8 cellular contexts compared by ENCODE assay signal in the genomic region with DNA sequence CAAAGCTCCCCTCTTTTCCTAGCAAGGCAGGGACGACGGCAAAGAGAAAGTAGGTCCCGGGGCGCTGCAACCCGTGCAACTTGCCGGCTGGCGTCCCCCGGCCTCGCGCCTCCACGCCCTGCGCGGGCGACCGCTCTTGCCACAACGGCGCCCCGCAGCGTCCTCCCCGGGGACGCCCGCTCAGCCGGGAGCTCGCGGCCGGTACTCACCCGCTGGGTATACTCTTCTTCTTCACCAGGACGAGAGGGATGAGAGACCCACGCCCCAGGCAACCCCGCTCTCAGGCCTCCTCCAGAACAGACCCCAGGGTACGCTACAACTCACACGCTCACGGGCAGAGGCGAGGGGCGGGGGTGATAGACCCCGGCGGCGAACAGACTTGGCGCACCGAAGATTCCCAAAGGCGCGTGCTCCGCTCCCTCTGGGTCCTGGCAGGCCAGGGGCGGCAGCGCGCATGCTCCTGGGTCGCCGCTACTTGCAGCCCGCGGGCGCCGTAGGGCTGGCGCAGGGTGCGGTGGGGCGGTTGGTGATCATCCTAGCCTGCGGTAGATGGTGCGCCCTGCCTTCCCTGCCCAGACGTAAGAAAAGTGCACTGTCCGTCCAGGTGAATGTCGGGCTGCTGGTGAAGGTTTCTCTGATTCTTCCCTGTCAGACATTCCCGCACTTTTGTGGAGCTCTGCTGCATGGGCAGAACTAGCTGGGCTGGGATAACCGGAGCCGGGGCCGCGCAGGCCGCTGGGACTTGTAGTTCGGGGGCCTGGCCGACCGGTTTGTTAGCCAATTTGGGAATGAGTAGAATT. TPM values are rescaled to one million over a fixed set of nuclear protein-coding genes. Genes with fewer than 3 reads are reported as not detected.
DNase-seq lines count a peak whose midpoint lies in the region; ATAC-seq, FAIRE-seq and TF ChIP-seq lines count a peak whose summit lies in the region.

A gene with protein sequence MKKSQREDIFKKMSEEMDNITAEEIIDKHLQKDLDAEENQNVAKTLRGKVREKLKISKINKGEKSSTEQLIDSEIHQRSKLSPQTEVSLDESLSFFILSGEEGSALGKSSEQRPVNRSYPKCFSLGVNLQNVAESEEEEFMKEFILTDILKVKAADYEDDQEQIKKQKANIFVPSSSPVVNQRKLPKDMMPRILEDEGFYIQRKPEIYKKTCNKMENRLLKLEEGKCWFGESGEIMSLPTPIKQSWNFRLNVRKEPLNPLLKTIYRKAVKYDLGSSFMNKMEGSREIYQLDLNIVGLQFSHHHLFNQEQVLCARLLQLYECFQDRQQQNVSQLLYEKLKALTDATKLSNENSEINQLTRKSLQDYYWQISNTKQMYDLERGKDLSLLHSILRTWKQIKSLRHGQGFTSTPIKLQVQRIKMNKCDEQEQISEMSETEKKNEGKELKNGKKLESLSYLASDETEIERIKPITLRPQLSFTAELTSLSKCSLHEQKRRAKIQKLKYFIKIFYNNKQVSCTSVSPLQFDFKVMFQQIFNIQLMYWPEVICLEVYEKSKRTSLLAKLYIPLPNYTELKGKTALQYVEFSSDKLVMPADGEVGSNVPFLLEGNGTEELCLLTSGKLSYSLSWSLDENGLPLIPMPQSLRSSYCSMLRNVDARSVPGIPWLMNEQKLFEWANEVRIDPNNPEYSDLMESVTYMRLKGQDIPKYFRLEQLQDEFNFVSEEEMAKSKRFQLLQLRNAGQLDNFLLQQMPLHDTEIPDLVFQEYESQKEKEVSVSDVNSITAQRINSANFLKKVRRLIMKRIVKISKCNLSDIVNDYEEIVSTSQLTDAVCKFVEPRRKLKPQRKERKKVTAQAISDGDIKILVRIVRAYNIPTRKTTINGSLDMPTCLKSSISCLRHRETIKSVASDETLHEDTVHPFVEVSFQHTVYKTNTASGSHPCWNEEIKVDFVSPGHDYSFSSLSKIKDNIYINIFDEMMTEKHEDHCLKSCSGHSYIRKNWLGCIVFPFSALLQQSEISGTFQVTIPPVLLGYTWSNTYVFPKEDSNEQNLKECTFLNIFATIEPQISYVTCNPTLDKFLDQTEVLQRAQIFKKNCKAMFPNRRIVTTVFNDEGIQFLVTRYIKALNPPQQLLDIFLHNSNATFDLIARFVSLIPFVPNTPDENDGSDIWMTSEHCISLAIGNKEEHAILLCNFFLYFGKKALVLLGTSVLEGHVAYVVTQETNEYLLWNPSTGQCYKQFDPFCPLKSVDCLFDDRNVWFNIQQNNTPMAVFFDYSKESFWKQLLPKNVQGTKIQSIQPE (N-terminal part only) (plus strand): TSS at position 522 of the 800 bp plus-strand sequence. CDS start 3,349 bp downstream, outside the sequence.

- H2AK5ac ChIP-seq in mesenchymal stem cell (ENCODE audit: low read length, severe bottlenecking): no peak within 1 kb of the TSS

- H3K18ac ChIP-seq in mesenchymal stem cell (ENCODE audit: low read depth in 1 of 2, low read length in 2 of 2): peak within 1 kb of the TSS; percentile 48 to 98

- H3K4me1 Mint-ChIP-seq in CD4-positive, alpha-beta T cell (ENCODE audit: low read depth): peaks cover 12% of the 10 kb centered on the region
- peaks cover 7 to 10% of the 10 kb centered on the region in 2 donors for H3K4me1 Mint-ChIP-seq in effector memory CD8-positive, alpha-beta T cell (ENCODE audit: low read depth in 2 of 2)

- H3K23ac ChIP-seq in mesenchymal stem cell (ENCODE audit: low read length in 2 of 2): peak within 1 kb of the TSS in 1 of 2 experiments; percentile 70

- peak within 1 kb of the TSS; percentile 66 for H2BK5ac ChIP-seq in mesenchymal stem cell (ENCODE audit: low read depth, low read length, poor library complexity, severe bottlenecking)

- H3K9ac ChIP-seq in mesenchymal stem cell (ENCODE audit: low read length): peak within 1 kb of the TSS; percentile 93

- peak; percentile 95 for FAIRE-seq in GM19239 (lab: Jason Lieb, UNC)

- H3K27ac ChIP-seq in CD4-positive, alpha-beta T cell (ENCODE audit: low read depth, low read length): peak within 1 kb of the TSS; percentile 39
- peak within 1 kb of the TSS; percentile 73 for H3K27ac ChIP-seq in mesenchymal stem cell (ENCODE audit: low read length, poor library complexity, severe bottlenecking)

- CTCF ChIA-PET in CD4-positive, alpha-beta T cell (lab: Charles Lee): interaction anchor here (1.5 to 1.6 kb wide), 2 partner anchors 213 to 214 kb away, joined by 3 to 5 read pairs; partner anchors contain the start of gene TCTN3

- peak; percentile 24 to 65 (median 40) for DNase-seq in CD4-positive, alpha-beta T cell
- peak; percentile 60 for DNase-seq in GM19239 (ENCODE audit: insufficient read length, low spot score)
- DNase-seq in NCI-H82 (lab: John Stamatoyannopoulos, UW): peak; percentile 89
- peak; percentile 90 for DNase-seq in activated CD8-positive, alpha-beta memory T cell treated with anti-CD3 and anti-CD28 coated beads for 24 hours
- peak; percentile 35 to 45 (median 45) for DNase-seq in effector memory CD8-positive, alpha-beta T cell
- peak; percentile 88 for DNase-seq in mesenchymal stem cell
- peak; percentile 52 for DNase-seq in stimulated activated CD8-positive, alpha-beta memory T cell treated with anti-CD3 and anti-CD28 coated beads, Interleukin-12 subunit alpha, Interleukin-12 subunit beta, amount 100 ng/mL, for 24 hours (ENCODE audit: extremely low read depth)

- intact Hi-C loops in CD4-positive, alpha-beta T cell (cut with DNase I, micrococcal nuclease): loop anchor here in 1 of 2 experiments (5.0 to 10.0 kb wide), 2 partner anchors 215 to 217 kb away; partner anchors contain the start of gene TCTN3

- no peak for TF ChIP-seq CTCF in CD4-positive, alpha-beta T cell (IDR thresholded peaks at IDR 0.05)

- H3K36me3 Mint-ChIP-seq in CD4-positive, alpha-beta T cell (ENCODE audit: low read depth): no peaks in the 10 kb centered on the region
- H3K36me3 Mint-ChIP-seq in effector memory CD8-positive, alpha-beta T cell (ENCODE audit: insufficient read depth): peaks cover 4% of the 10 kb centered on the region

- under 1% methylated on average over 63 of the region's 69 CpGs for WGBS in mesenchymal stem cell

- no peaks in the 10 kb centered on the region for H3K27me3 Mint-ChIP-seq in CD4-positive, alpha-beta T cell
- H3K27me3 Mint-ChIP-seq in effector memory CD8-positive, alpha-beta T cell: no peaks in the 10 kb centered on the region

- POLR2A ChIA-PET in CD4-positive, alpha-beta T cell (lab: Charles Lee): interaction anchor here (0.9 to 3.1 kb wide), 3 partner anchors 56 to 222 kb away, joined by 3 to 14 read pairs (median 7); partner anchors contain the start of genes TCTN3 and ZNF518A

- H3K4me3 ChIP-seq in mesenchymal stem cell (ENCODE audit: insufficient read depth in 1 of 2, low read depth in 1 of 2, low read length in 2 of 2): peak within 1 kb of the TSS; percentile 75 to 96

- no peaks in the 10 kb centered on the region for H3K9me3 ChIP-seq in CD4-positive, alpha-beta T cell (ENCODE audit: control insufficient read depth, low read length)
- no peaks in the 10 kb centered on the region for H3K9me3 ChIP-seq in mesenchymal stem cell (ENCODE audit: control insufficient read depth, low read length)

- peak within 1 kb of the TSS; percentile 86 for H3K4me3 Mint-ChIP-seq in CD4-positive, alpha-beta T cell
- peak within 1 kb of the TSS; percentile 88 to 91 for H3K4me3 Mint-ChIP-seq in effector memory CD8-positive, alpha-beta T cell

- H3K4me1 ChIP-seq in mesenchymal stem cell (ENCODE audit: control insufficient read depth, insufficient read depth, low read depth, low read length): no peaks in the 10 kb centered on the region

- H2AFZ ChIP-seq in mesenchymal stem cell (ENCODE audit: low read depth, low read length): peak within 1 kb of the TSS; percentile 99

- peak; percentile 80 for ATAC-seq in CD4-positive, alpha-beta T cell (ENCODE audit: poor library complexity)
- peak; percentile 86 for ATAC-seq in HG03442 (IDR thresholded peaks at IDR 0.05; ENCODE audit: unreplicated experiment)
- peak; percentile 81 for ATAC-seq in effector memory CD8-positive, alpha-beta T cell (replicated peaks)

- H3K14ac ChIP-seq in mesenchymal stem cell (ENCODE audit: low read length in 2 of 2): peak within 1 kb of the TSS in 1 of 2 experiments; percentile 97

- peak within 1 kb of the TSS; percentile 92 for H3K4me2 ChIP-seq in mesenchymal stem cell (ENCODE audit: low read length, poor library complexity, severe bottlenecking)

- H3K36me3 ChIP-seq in mesenchymal stem cell (ENCODE audit: control insufficient read depth in 1 of 2, insufficient read depth in 2 of 2, low read depth in 1 of 2, low read length in 2 of 2): peaks cover 3 to 22% of the 10 kb centered on the region in 2 experiments

- H4K8ac ChIP-seq in mesenchymal stem cell (ENCODE audit: low read length): peak within 1 kb of the TSS; percentile 62

- peak within 1 kb of the TSS; percentile 39 for H3K27ac Mint-ChIP-seq in CD4-positive, alpha-beta T cell
- H3K27ac Mint-ChIP-seq in effector memory CD8-positive, alpha-beta T cell: peak within 1 kb of the TSS; percentile 67 to 84

- peak within 1 kb of the TSS in 1 of 2 experiments; percentile 86 for H2BK12ac ChIP-seq in mesenchymal stem cell (ENCODE audit: low read length in 2 of 2)

- no peak within 1 kb of the TSS for H2BK120ac ChIP-seq in mesenchymal stem cell (ENCODE audit: low read depth, low read length)

- peak within 1 kb of the TSS; percentile 62 for H4K91ac ChIP-seq in mesenchymal stem cell (ENCODE audit: low read length)

- no peaks in the 10 kb centered on the region for H3K27me3 ChIP-seq in CD4-positive, alpha-beta T cell (ENCODE audit: control insufficient read depth, insufficient read depth, low read length)
- H3K27me3 ChIP-seq in mesenchymal stem cell (ENCODE audit: control insufficient read depth in 1 of 2, insufficient read depth in 1 of 2, low read length in 2 of 2): no peaks in the 10 kb centered on the region

- H3K4ac ChIP-seq in mesenchymal stem cell (ENCODE audit: low read depth in 1 of 2, low read length in 2 of 2): peak within 1 kb of the TSS; percentile 40 to 62

- no peaks in the 10 kb centered on the region for H3K9me3 Mint-ChIP-seq in CD4-positive, alpha-beta T cell
- no peaks in the 10 kb centered on the region for H3K9me3 Mint-ChIP-seq in effector memory CD8-positive, alpha-beta T cell

- H2BK15ac ChIP-seq in mesenchymal stem cell (ENCODE audit: low read depth, poor library complexity, severe bottlenecking): no peak within 1 kb of the TSS

- peaks cover 8% of the 10 kb centered on the region for H3K79me1 ChIP-seq in mesenchymal stem cell (replicated peaks; ENCODE audit: low read length, poor library complexity, severe bottlenecking)

RNA-seq across cellular contexts. Expression of the gene that starts here (rescaled TPM):
- not detected for total RNA-seq in CD4-positive, alpha-beta T cell
- polyA plus RNA-seq in mesenchymal stem cell (2013, experiment 1 of 2): 0.07 TPM
- 0.19 TPM for polyA plus RNA-seq in mesenchymal stem cell (2013, experiment 2 of 2)

Comparison
In these comparisons a context has a peak if more than half of its experiments do, and no peak if none do; other contexts are left out.
1. Peak in every context shown above with its lines: DNase-seq, ATAC-seq, H3K4me3 ChIP-seq and H3K27ac ChIP-seq.
2. Peak in DNase-seq, ATAC-seq and H3K27ac ChIP-seq in CD4-positive, alpha-beta T cell; RNA of the gene not detected or under 1 TPM.
3. DNase-seq: peak in every context shown above with its lines; median percentile 90 in activated CD8-positive, alpha-beta memory T cell treated with anti-CD3 and anti-CD28 coated beads for 24 hours; 89 in NCI-H82; 88 in mesenchymal stem cell; 60 in GM19239; 52 in stimulated activated CD8-positive, alpha-beta memory T cell treated with anti-CD3 and anti-CD28 coated beads, Interleukin-12 subunit alpha, Interleukin-12 subunit beta, amount 100 ng/mL, for 24 hours; 45 in effector memory CD8-positive, alpha-beta T cell; 40 in CD4-positive, alpha-beta T cell.